12 cellular contexts compared by ENCODE assay signal in genomic region chr2:33214436-33214835, GRCh38.
DNase-seq lines count a peak whose midpoint lies in the region; ATAC-seq, FAIRE-seq and TF ChIP-seq lines count a peak whose summit lies in the region.
"Had no signal": no experiment of that assay in that cellular context is flagged by ENCODE, and none has a peak within 500 bp of the region (broad histone marks: within the 10 kb centered on the region; RNA-seq: fewer than 3 reads in every experiment).

No MANE protein-coding gene starts in this region.

- no peaks in the 10 kb centered on the region for H3K27me3 ChIP-seq in endothelial cell of umbilical vein (ENCODE audit: control insufficient read depth in 2 of 2, insufficient read depth in 2 of 2, low read length in 2 of 2)
- H3K27me3 ChIP-seq in pancreas = no peaks in the 10 kb centered on the region

- H3K4me1 ChIP-seq in endothelial cell of umbilical vein (ENCODE audit: control insufficient read depth, extremely low read depth, insufficient read depth, low read length) (peaks cover 63% of the 10 kb centered on the region), pancreas (peaks cover 0 to 5% (median 3%) of the 10 kb centered on the region in 3 donors)

- DNase-seq in endothelial cell of umbilical vein (ENCODE audit: low read depth, low spot score) (peak; percentile 97), pancreas (peak in 1 of 6 donors; percentile 20), epidermal melanocyte (ENCODE audit: insufficient read length, low spot score) (no peak), DMS79 treated with DMSO at 0.1 percent for 48 hours (lab: John Stamatoyannopoulos, UW) (no peak), Calu3 (no peak)
- DNase-seq in activated effector memory CD4-positive, alpha-beta T cell treated with Interleukin-2 at 50 U/mL for 16 hours = no peak
- DNase-seq: activated gamma-delta T cell; CD8-positive, alpha-beta T cell; KG1 had no signal

- peaks cover 32% of the 10 kb centered on the region for H3K4me1 Mint-ChIP-seq in Calu3 (ENCODE audit: low read depth, unreplicated experiment)

- no peaks in the 10 kb centered on the region for H4K20me1 ChIP-seq in endothelial cell of umbilical vein (replicated peaks; ENCODE audit: control insufficient read depth, extremely low read depth, insufficient read depth, low read length)

- H3K9ac ChIP-seq in endothelial cell of umbilical vein (replicated peaks; ENCODE audit: extremely low read depth, insufficient read depth, low read length) = peak overlapping the region; percentile 62

- H3K36me3 ChIP-seq in endothelial cell of umbilical vein (ENCODE audit: control insufficient read depth in 2 of 2, extremely low read depth in 1 of 2, insufficient read depth in 2 of 2, low read length in 2 of 2) (no peaks in the 10 kb centered on the region), pancreas (no peaks in the 10 kb centered on the region)

- no peak overlapping the region for H3K4me3 Mint-ChIP-seq in Calu3 (ENCODE audit: low read depth, unreplicated experiment)
- H3K4me3 Mint-ChIP-seq: CD8-positive, alpha-beta T cell had no signal

- no TSS peak for BruUV-seq in endothelial cell of umbilical vein (replicated peaks; lab: Mats Ljungman, UMichigan)
- no TSS peak for BruUV-seq in Calu3 (replicated peaks; lab: Mats Ljungman, UMichigan)

- no peak overlapping the region for H2AFZ ChIP-seq in endothelial cell of umbilical vein (ENCODE audit: low read depth, low read length)

- H3K4me3 ChIP-seq in endothelial cell of umbilical vein (replicated peaks in 1 of 3; ENCODE audit: insufficient read depth in 1 of 3, low read depth in 1 of 3, low read length in 3 of 3) = no peak overlapping the region
- H3K4me3 ChIP-seq in pancreas = no peak overlapping the region

- H3K9me3 Mint-ChIP-seq in Calu3 (ENCODE audit: low read depth, unreplicated experiment) = peaks cover 3% of the 10 kb centered on the region
- H3K9me3 Mint-ChIP-seq: CD8-positive, alpha-beta T cell had no signal

- no peak for TF ChIP-seq CTCF in endothelial cell of umbilical vein (IDR thresholded peaks at IDR 0.05; ENCODE audit: extremely low read depth in 1 of 2, insufficient read depth in 1 of 2, low read depth in 1 of 2, low read length in 2 of 2)
- TF ChIP-seq CTCF in pancreas (IDR thresholded peaks at IDR 0.05) = no peak
- no peak for TF ChIP-seq CTCF in Calu3 (IDR thresholded peaks at IDR 0.05; ENCODE audit: unreplicated experiment)

- no peaks in the 10 kb centered on the region for H3K27me3 Mint-ChIP-seq in Calu3 (ENCODE audit: unreplicated experiment)

- ATAC-seq in GM18858 (IDR thresholded peaks at IDR 0.05; ENCODE audit: unreplicated experiment) (peak; percentile 63), HG03432 (IDR thresholded peaks at IDR 0.05; ENCODE audit: unreplicated experiment) (peak; percentile 64), pancreas (peak; percentile 61 to 78 (median 70))
- ATAC-seq: CD8-positive, alpha-beta T cell; HCT116 had no signal

- CTCF ChIA-PET in endothelial cell of umbilical vein (lab: Charles Lee) (no interaction called here), Calu3 (lab: Charles Lee) (no interaction called here)

- H3K36me3 Mint-ChIP-seq in Calu3 (ENCODE audit: insufficient read depth, unreplicated experiment) = no peaks in the 10 kb centered on the region
- H3K36me3 Mint-ChIP-seq: CD8-positive, alpha-beta T cell had no signal

- TF ChIP-seq POLR2A in endothelial cell of umbilical vein (IDR thresholded peaks at IDR 0.05; ENCODE audit: low read depth, low read length) = no peak

- POLR2A ChIA-PET in endothelial cell of umbilical vein (lab: Charles Lee) = interaction anchor here (0.7 kb wide), 1 partner anchor 23 kb away, joined by 4 read pairs; no protein-coding TSS in a partner anchor

- dilution Hi-C loops in endothelial cell of umbilical vein (cut with MboI; ENCODE audit: extremely low pct_ligation_motif_present, low sequenced_read_pairs) = no loop called here

- H3K79me2 ChIP-seq in endothelial cell of umbilical vein (ENCODE audit: control insufficient read depth, insufficient read depth, low read length) = no peaks in the 10 kb centered on the region

- no peaks in the 10 kb centered on the region for H3K9me1 ChIP-seq in endothelial cell of umbilical vein (replicated peaks; ENCODE audit: control insufficient read depth, extremely low read depth, insufficient read depth, low read length)

- 52 to 55% methylated on average over 11 of the region's 11 CpGs for WGBS in pancreas, 2 donors

- FAIRE-seq in endothelial cell of umbilical vein (lab: Jason Lieb, UNC) (peak; percentile 75), pancreas (lab: Jason Lieb, UNC) (no peak)

- peak overlapping the region; percentile 27 for H3K4me2 ChIP-seq in endothelial cell of umbilical vein (ENCODE audit: insufficient read depth, low read length)

- H3K27ac Mint-ChIP-seq in Calu3 (ENCODE audit: unreplicated experiment) = no peak overlapping the region
- H3K27ac Mint-ChIP-seq: CD8-positive, alpha-beta T cell had no signal

- no peaks in the 10 kb centered on the region for H3K9me3 ChIP-seq in endothelial cell of umbilical vein (replicated peaks; ENCODE audit: control insufficient read depth, insufficient read depth, low read length)
- no peaks in the 10 kb centered on the region for H3K9me3 ChIP-seq in pancreas

- intact Hi-C loops in endothelial cell of umbilical vein (cut with micrococcal nuclease) = loop anchor here (1.0 to 5.0 kb wide), 6 partner anchors 24 to 192 kb away; no protein-coding TSS in a partner anchor
- intact Hi-C loops in pancreas (cut with DNase I) = no loop called here
- intact Hi-C loops in Calu3 (cut with micrococcal nuclease; ENCODE audit: unreplicated experiment) = loop anchor here (5.0 kb wide), 1 partner anchor 63 kb away; no protein-coding TSS in a partner anchor

- H3K27ac ChIP-seq in endothelial cell of umbilical vein (ENCODE audit: insufficient read depth, low read depth, low read length) (peak overlapping the region; percentile 95), pancreas (no peak overlapping the region)

TF ChIP-seq in endothelial cell of umbilical vein, 7 proteins besides CTCF, POLR2A, EP300 and RAD21:
- TF ChIP-seq JUN (IDR thresholded peaks at IDR 0.05; ENCODE audit: borderline replicate concordance, insufficient read depth, insufficient read length, low read depth) = peak; percentile 28
- TF ChIP-seq POLR2AphosphoS5 (IDR thresholded peaks at IDR 0.05; ENCODE audit: insufficient read depth, low read depth, low read length) = no peak
- no peak for TF ChIP-seq EZH2 (IDR thresholded peaks at IDR 0.05; ENCODE audit: borderline replicate concordance, low read depth, low read length, severe bottlenecking)
- TF ChIP-seq, protein P1, sequence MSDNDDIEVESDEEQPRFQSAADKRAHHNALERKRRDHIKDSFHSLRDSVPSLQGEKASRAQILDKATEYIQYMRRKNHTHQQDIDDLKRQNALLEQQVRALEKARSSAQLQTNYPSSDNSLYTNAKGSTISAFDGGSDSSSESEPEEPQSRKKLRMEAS (IDR thresholded peaks at IDR 0.05; ENCODE audit: insufficient read depth, insufficient read length) = peak; percentile 97
- peak; percentile 14 for TF ChIP-seq GATA2 (IDR thresholded peaks at IDR 0.05; ENCODE audit: insufficient read depth, insufficient read length, low read depth, low read length)
TF ChIP-seq in endothelial cell of umbilical vein: peak in this region for 3.

Comparison
In these comparisons a context has a peak if more than half of its experiments do, and no peak if none do; other contexts are left out.
1. intact Hi-C loops: an anchor here in endothelial cell of umbilical vein (1.0 to 5.0 kb wide) and Calu3 (5.0 kb wide); none called in pancreas.